ENCODE assay signal across 8 cellular contexts in genomic region chr22:49789289-49790141, GRCh38. TPM values are rescaled to one million over a fixed set of nuclear protein-coding genes. Genes with fewer than 3 reads are reported as not detected.
DNase-seq lines count a peak whose midpoint lies in the region; ATAC-seq and TF ChIP-seq lines count a peak whose summit lies in the region.

No MANE protein-coding gene starts in this region.

- TF ChIP-seq CTCF in brain (conservative IDR thresholded peaks at IDR 0.05) = no peak

- peaks cover 4% of the 10 kb centered on the region for H3K36me3 ChIP-seq in urinary bladder (ENCODE audit: insufficient read depth)

- peak overlapping the region; percentile 3 for H3K27ac ChIP-seq in urinary bladder (ENCODE audit: low read depth)

- no peaks in the 10 kb centered on the region for H3K27me3 Mint-ChIP-seq in activated CD8-positive, alpha-beta memory T cell treated with anti-CD3 and anti-CD28 coated beads, Interleukin-2, amount 10 ng/mL, durations not matched to agents 7 days and 5 days
- H3K27me3 Mint-ChIP-seq in brain = no peaks in the 10 kb centered on the region

- H3K9me3 Mint-ChIP-seq in activated CD8-positive, alpha-beta memory T cell treated with anti-CD3 and anti-CD28 coated beads, Interleukin-2, amount 10 ng/mL, durations not matched to agents 7 days and 5 days (ENCODE audit: low read depth) = no peaks in the 10 kb centered on the region
- no peaks in the 10 kb centered on the region for H3K9me3 Mint-ChIP-seq in brain

- peak; percentile 61 for DNase-seq in activated CD8-positive, alpha-beta memory T cell treated with anti-CD3 and anti-CD28 coated beads, Interleukin-2, amount 10 ng/mL, durations not matched to agents 7 days and 5 days
- no peak for DNase-seq in activated CD8-positive, alpha-beta memory T cell treated with anti-CD3 and anti-CD28 coated beads for 24 hours
- DNase-seq in lung microvascular endothelial cell (ENCODE audit: low read depth in 2 of 2) = peak; percentile 29 to 36
- no peak for DNase-seq in NCI-H82 treated with DMSO at 0.1 percent for 48 hours (lab: John Stamatoyannopoulos, UW; ENCODE audit: unreplicated experiment)
- no peak for DNase-seq in germinal center (ENCODE audit: low spot score)
- DNase-seq in NCI-H1417 (lab: John Stamatoyannopoulos, UW) = no peak

- peaks cover 71% of the 10 kb centered on the region for H3K4me1 Mint-ChIP-seq in activated CD8-positive, alpha-beta memory T cell treated with anti-CD3 and anti-CD28 coated beads, Interleukin-2, amount 10 ng/mL, durations not matched to agents 7 days and 5 days
- H3K4me1 Mint-ChIP-seq in brain = peaks cover 13% of the 10 kb centered on the region

- H3K4me3 Mint-ChIP-seq in activated CD8-positive, alpha-beta memory T cell treated with anti-CD3 and anti-CD28 coated beads, Interleukin-2, amount 10 ng/mL, durations not matched to agents 7 days and 5 days = no peak overlapping the region
- H3K4me3 Mint-ChIP-seq in brain = no peak overlapping the region

- CTCF ChIA-PET in activated CD8-positive, alpha-beta memory T cell treated with anti-CD3 and anti-CD28 coated beads, Interleukin-2, amount 10 ng/mL, durations not matched to agents 7 days and 5 days (lab: Charles Lee) = interaction anchor here (1.2 kb wide), 1 partner anchor 17 kb away, joined by 3 read pairs; no protein-coding TSS in a partner anchor

- H3K36me3 Mint-ChIP-seq in activated CD8-positive, alpha-beta memory T cell treated with anti-CD3 and anti-CD28 coated beads, Interleukin-2, amount 10 ng/mL, durations not matched to agents 7 days and 5 days = peaks cover 26% of the 10 kb centered on the region
- peaks cover 66% of the 10 kb centered on the region for H3K36me3 Mint-ChIP-seq in brain

- ATAC-seq in activated CD8-positive, alpha-beta memory T cell treated with anti-CD3 and anti-CD28 coated beads, Interleukin-2, amount 10 ng/mL, durations not matched to agents 7 days and 5 days = peak; percentile 79

- no peak overlapping the region for H3K4me3 ChIP-seq in urinary bladder (ENCODE audit: low read depth, low read length)

- H3K4me1 ChIP-seq in urinary bladder (ENCODE audit: insufficient read depth) = no peaks in the 10 kb centered on the region

- H3K27ac Mint-ChIP-seq in activated CD8-positive, alpha-beta memory T cell treated with anti-CD3 and anti-CD28 coated beads, Interleukin-2, amount 10 ng/mL, durations not matched to agents 7 days and 5 days = peak overlapping the region; percentile 83
- peak overlapping the region in 3 of 5 experiments; percentile 48 to 72 (median 62) for H3K27ac Mint-ChIP-seq in brain

- WGBS in urinary bladder = 67% methylated on average over 26 of the region's 26 CpGs

RNA-seq across cellular contexts. Expression of gene BRD1, which starts 38.2 kb away (rescaled TPM):
- 10 to 100 TPM; 49.9 to 56.6 TPM for total RNA-seq in activated CD8-positive, alpha-beta memory T cell treated with anti-CD3 and anti-CD28 coated beads, Interleukin-2, amount 10 ng/mL, durations not matched to agents 7 days and 5 days
- polyA plus RNA-seq in brain (ENCODE audit: insufficient read depth, low read depth, low replicate concordance) (22.4 TPM), urinary bladder (26.3 TPM)
- total RNA-seq in lung microvascular endothelial cell (15.3 and 23.6 TPM in 2 replicates), urinary bladder (29.4 TPM)

Comparison
In these comparisons a context has a peak if more than half of its experiments do, and no peak if none do; other contexts are left out.
1. DNase-seq: peak in activated CD8-positive, alpha-beta memory T cell treated with anti-CD3 and anti-CD28 coated beads, Interleukin-2, amount 10 ng/mL, durations not matched to agents 7 days and 5 days (single experiment) and lung microvascular endothelial cell (2 of 2); none in activated CD8-positive, alpha-beta memory T cell treated with anti-CD3 and anti-CD28 coated beads for 24 hours (single experiment), NCI-H82 treated with DMSO at 0.1 percent for 48 hours (single experiment), germinal center (single experiment) and NCI-H1417 (0 of 3).